In genomic region chr2:84880645-84881521, GRCh38 we compare ENCODE assay signal across 8 cellular contexts. TPM values are rescaled to one million over a fixed set of nuclear protein-coding genes. Genes with fewer than 3 reads are reported as not detected.
DNase-seq lines count a peak whose midpoint lies in the region; ATAC-seq lines count a peak whose summit lies in the region.

TRABD2A (minus strand) TSS chr2:84881084; CDS start chr2:84881039, 45 bp downstream.

- peak; percentile 81 for DNase-seq in activated CD4-positive, alpha-beta T cell treated with anti-CD3 and anti-CD28 coated beads for 36 hours
- no peak for DNase-seq in activated CD4-positive, alpha-beta T cell treated with anti-CD3 and anti-CD28 coated beads for 1 hour
- DNase-seq in T-helper 22 cell (ENCODE audit: low read depth) (peak; percentile 55), memory B cell (ENCODE audit: low spot score in 2 of 2) (peak; percentile 20 to 44)
- peak; percentile 84 for DNase-seq in stimulated activated naive CD8-positive, alpha-beta T cell treated with anti-CD3 and anti-CD28 coated beads, Interleukin-15, Interleukin-2, amounts not matched to agents 100 U/mL and 50 U/mL, for 24 hours

- CTCF ChIA-PET in activated CD4-positive, alpha-beta T cell treated with anti-CD3 and anti-CD28 coated beads for 36 hours (lab: Charles Lee), result interaction anchor here (0.7 to 5.6 kb wide), 11 partner anchors 9 to 383 kb away, joined by 3 to 45 read pairs (median 7); no protein-coding TSS in a partner anchor

- H3K9me3 Mint-ChIP-seq in activated CD4-positive, alpha-beta T cell treated with anti-CD3 and anti-CD28 coated beads for 36 hours (ENCODE audit: low read depth), result no peaks in the 10 kb centered on the region
- H3K9me3 Mint-ChIP-seq in memory B cell, result no peaks in the 10 kb centered on the region

- H3K36me3 Mint-ChIP-seq in activated CD4-positive, alpha-beta T cell treated with anti-CD3 and anti-CD28 coated beads for 36 hours (ENCODE audit: low read depth), result peaks cover 3% of the 10 kb centered on the region
- no peaks in the 10 kb centered on the region for H3K36me3 Mint-ChIP-seq in memory B cell

- H3K27me3 Mint-ChIP-seq in activated CD4-positive, alpha-beta T cell treated with anti-CD3 and anti-CD28 coated beads for 36 hours, result no peaks in the 10 kb centered on the region
- no peaks in the 10 kb centered on the region for H3K27me3 Mint-ChIP-seq in memory B cell

- intact Hi-C loops in activated CD4-positive, alpha-beta T cell treated with anti-CD3 and anti-CD28 coated beads for 36 hours (cut with DNase I, micrococcal nuclease), result loop anchor here (1.0 to 5.0 kb wide), 6 partner anchors 34 to 364 kb away; partner anchors contain the start of gene DNAH6 (in 2 of the 2)

- peaks cover 61% of the 10 kb centered on the region for H3K4me1 Mint-ChIP-seq in activated CD4-positive, alpha-beta T cell treated with anti-CD3 and anti-CD28 coated beads for 36 hours
- H3K4me1 Mint-ChIP-seq in memory B cell, result peaks cover 19% of the 10 kb centered on the region

- peak within 1 kb of the TSS; percentile 82 for H3K4me3 Mint-ChIP-seq in activated CD4-positive, alpha-beta T cell treated with anti-CD3 and anti-CD28 coated beads for 36 hours
- H3K4me3 Mint-ChIP-seq in memory B cell, result peak within 1 kb of the TSS; percentile 97

- peak within 1 kb of the TSS; percentile 97 for H3K27ac Mint-ChIP-seq in activated CD4-positive, alpha-beta T cell treated with anti-CD3 and anti-CD28 coated beads for 36 hours
- H3K27ac Mint-ChIP-seq in memory B cell, result peak within 1 kb of the TSS; percentile 70

- ATAC-seq in activated CD4-positive, alpha-beta T cell treated with anti-CD3 and anti-CD28 coated beads for 36 hours, result peak; percentile 24
- ATAC-seq in memory B cell (ENCODE audit: low read depth) (peak; percentile 14), GM18519 (IDR thresholded peaks at IDR 0.05; ENCODE audit: low FRiP score, unreplicated experiment) (no peak), GM18909 (IDR thresholded peaks at IDR 0.05; ENCODE audit: poor library complexity, unreplicated experiment) (no peak)
- ATAC-seq in stimulated activated naive CD8-positive, alpha-beta T cell treated with anti-CD3 and anti-CD28 coated beads, Interleukin-15, Interleukin-2, amounts not matched to agents 100 U/mL and 50 U/mL, for 24 hours, result peak; percentile 50

- POLR2A ChIA-PET in activated CD4-positive, alpha-beta T cell treated with anti-CD3 and anti-CD28 coated beads for 36 hours (lab: Charles Lee), result interaction anchor here (1.4 to 1.9 kb wide), 2 partner anchors 26 to 45 kb away, joined by 7 read pairs; no protein-coding TSS in a partner anchor

- H3K27ac ChIP-seq in cingulate gyrus (ENCODE audit: low read depth, low read length), result peak within 1 kb of the TSS; percentile 39

RNA-seq across cellular contexts. Expression of gene TRABD2A, which starts in this region (rescaled TPM):
- total RNA-seq in activated CD4-positive, alpha-beta T cell treated with anti-CD3 and anti-CD28 coated beads for 36 hours, result 10 to 100 TPM; 37.2 to 42.2 TPM

Comparison
In these comparisons a context has a peak if more than half of its experiments do, and no peak if none do; other contexts are left out.
1. ATAC-seq: peak in activated CD4-positive, alpha-beta T cell treated with anti-CD3 and anti-CD28 coated beads for 36 hours (single experiment), memory B cell (single experiment) and stimulated activated naive CD8-positive, alpha-beta T cell treated with anti-CD3 and anti-CD28 coated beads, Interleukin-15, Interleukin-2, amounts not matched to agents 100 U/mL and 50 U/mL, for 24 hours (single experiment); none in GM18519 (single experiment) and GM18909 (single experiment).